ENCODE assay signal across 1 cellular context in genomic region chr7:96075510-96076349, GRCh38.
TF ChIP-seq lines count a peak whose summit lies in the region.

No MANE protein-coding gene starts in this region.

TF ChIP-seq in HEK293, 187 proteins besides CTCF, POLR2A, EP300 and RAD21 (continued from another document):
- TF ChIP-seq ZNF561 (tag by site-specific recombination; IDR thresholded peaks at IDR 0.05; ENCODE audit: borderline replicate concordance) (no peak), ZNF2 (tag by site-specific recombination; IDR thresholded peaks at IDR 0.05) (no peak), ZNF473 (tag by site-specific recombination; IDR thresholded peaks at IDR 0.05) (no peak), BCL11A (tag by site-specific recombination; IDR thresholded peaks at IDR 0.05; ENCODE audit: low read depth) (no peak), PRDM10 (tag by site-specific recombination; IDR thresholded peaks at IDR 0.05) (0 out of 2 replicates have a peak, but pooled peaks have one; percentile 17), ZBTB6 (tag by site-specific recombination; IDR thresholded peaks at IDR 0.05) (peak; percentile 82), ELK4 (IDR thresholded peaks at IDR 0.05; ENCODE audit: borderline replicate concordance, low read depth, low read length) (no peak), ZNF335 (tag by site-specific recombination; conservative IDR thresholded peaks at IDR 0.05) (peak; percentile 98), ZNF777 (tag by site-specific recombination; IDR thresholded peaks at IDR 0.05; ENCODE audit: borderline replicate concordance) (peak; percentile 53; the same call in 1 of the 2 replicates), ZNF202 (tag by site-specific recombination; IDR thresholded peaks at IDR 0.05; ENCODE audit: borderline replicate concordance) (no peak), ZNF112 (tag by site-specific recombination; IDR thresholded peaks at IDR 0.05) (no peak), ZNF148 (tag by site-specific recombination; IDR thresholded peaks at IDR 0.05; ENCODE audit: borderline replicate concordance) (no peak), ZSCAN4 (tag by site-specific recombination; IDR thresholded peaks at IDR 0.05) (no peak), ZNF214 (tag by site-specific recombination; IDR thresholded peaks at IDR 0.05; ENCODE audit: borderline replicate concordance) (no peak), ZNF114 (tag by site-specific recombination; IDR thresholded peaks at IDR 0.05) (no peak), GFI1B (tag by site-specific recombination; IDR thresholded peaks at IDR 0.05) (no peak), ZNF704 (tag by site-specific recombination; IDR thresholded peaks at IDR 0.05) (no peak), ZNF610 (tag by site-specific recombination; IDR thresholded peaks at IDR 0.05; ENCODE audit: borderline replicate concordance) (no peak), ZFP37 (tag by site-specific recombination; IDR thresholded peaks at IDR 0.05) (0 out of 2 replicates have a peak, but pooled peaks have one; percentile 43), ZNF677 (tag by site-specific recombination; IDR thresholded peaks at IDR 0.05) (no peak), PATZ1 (tag by site-specific recombination; IDR thresholded peaks at IDR 0.05) (peak; percentile 55), ZNF24 (tag by site-specific recombination; IDR thresholded peaks at IDR 0.05) (no peak), ZNF280C (tag by site-specific recombination; IDR thresholded peaks at IDR 0.05) (no peak), ZNF423 (tag by site-specific recombination; IDR thresholded peaks at IDR 0.05) (no peak), SETDB1 (IDR thresholded peaks at IDR 0.05; ENCODE audit: insufficient read length, low read length) (no peak), EGR2 (tag by site-specific recombination; IDR thresholded peaks at IDR 0.05; ENCODE audit: low read depth) (no peak), ZNF366 (tag by site-specific recombination; conservative IDR thresholded peaks at IDR 0.05) (0 out of 2 replicates have a peak, but pooled peaks have one; percentile 37), ZNF670 (tag by site-specific recombination; IDR thresholded peaks at IDR 0.05; ENCODE audit: low read depth) (no peak), TCF7L2 (IDR thresholded peaks at IDR 0.05; ENCODE audit: borderline replicate concordance, low read depth, low read length) (peak; percentile 86), ZNF488 (tag by site-specific recombination; IDR thresholded peaks at IDR 0.05) (no peak), ZNF571 (tag by site-specific recombination; IDR thresholded peaks at IDR 0.05) (no peak), ZNF791 (tag by site-specific recombination; IDR thresholded peaks at IDR 0.05) (no peak), ZNF776 (tag by site-specific recombination; IDR thresholded peaks at IDR 0.05; ENCODE audit: borderline replicate concordance) (no peak), ZBTB20 (tag by site-specific recombination; IDR thresholded peaks at IDR 0.05) (0 out of 2 replicates have a peak, but pooled peaks have one; percentile 48), ZNF10 (tag by site-specific recombination; IDR thresholded peaks at IDR 0.05) (no peak), ZNF211 (tag by site-specific recombination; IDR thresholded peaks at IDR 0.05; ENCODE audit: low read depth) (no peak), ZNF302 (tag by site-specific recombination; IDR thresholded peaks at IDR 0.05; ENCODE audit: low read depth) (no peak)
